13 cellular contexts compared by ENCODE assay signal in genomic region chr13:25902946-25903345, GRCh38.
A peak's percentile ranks its signal among the peaks of the same experiment; 100 is the strongest.
DNase-seq lines count a peak whose midpoint lies in the region; ATAC-seq and TF ChIP-seq lines count a peak whose summit lies in the region.
"Had no signal": no experiment of that assay in that cellular context is flagged by ENCODE, and none has a peak within 500 bp of the region (broad histone marks: within the 10 kb centered on the region; RNA-seq: fewer than 3 reads in every experiment).

No MANE protein-coding gene starts in this region.

- no peaks in the 10 kb centered on the region for H3K36me3 ChIP-seq in MM.1S (replicated peaks; ENCODE audit: insufficient read depth, low read length)
- H3K36me3 ChIP-seq: pancreas, thyroid gland had no signal

- H3K4me3 ChIP-seq in MM.1S (ENCODE audit: low read length), result peak overlapping the region; percentile 33
- H3K4me3 ChIP-seq: pancreas, thyroid gland had no signal

- no peaks in the 10 kb centered on the region for H3K27me3 Mint-ChIP-seq in CD4-positive, alpha-beta T cell
- peaks cover 2% of the 10 kb centered on the region; the same call in 1 of the 2 replicates for H3K27me3 Mint-ChIP-seq in HFFc6 (ENCODE audit: insufficient read depth)

- H3K27ac Mint-ChIP-seq in CD4-positive, alpha-beta T cell, result no peak overlapping the region
- no peak overlapping the region for H3K27ac Mint-ChIP-seq in HFFc6
- H3K27ac Mint-ChIP-seq: activated B cell treated with CpG ODN at 0.5 μM for 24 hours had no signal

- no peaks in the 10 kb centered on the region for H3K27me3 ChIP-seq in CD4-positive, alpha-beta T cell (ENCODE audit: control insufficient read depth, insufficient read depth, low read length)
- H3K27me3 ChIP-seq in MM.1S (replicated peaks; ENCODE audit: insufficient read depth, low read length) (no peaks in the 10 kb centered on the region), foreskin keratinocyte (no peaks in the 10 kb centered on the region)
- H3K27me3 ChIP-seq: pancreas, thyroid gland had no signal

- H4K20me1 ChIP-seq in MM.1S (ENCODE audit: insufficient read depth, low read length), result no peaks in the 10 kb centered on the region

- H2AFZ ChIP-seq in MM.1S (ENCODE audit: low read length), result peak overlapping the region; percentile 39; the same call in 1 of the 2 replicates

- POLR2A ChIA-PET in CD4-positive, alpha-beta T cell (lab: Charles Lee), result interaction anchor here (1.3 kb wide), 1 partner anchor 15 kb away, joined by 3 read pairs; no protein-coding TSS in a partner anchor

- H3K79me2 ChIP-seq in MM.1S (ENCODE audit: low read length), result no peaks in the 10 kb centered on the region

- H3K4me1 ChIP-seq in MM.1S (ENCODE audit: low read length) (peaks cover 15% of the 10 kb centered on the region), foreskin keratinocyte (peaks cover 15% of the 10 kb centered on the region)
- H3K4me1 ChIP-seq: pancreas had no signal

- peak overlapping the region; percentile 48 for H3K27ac ChIP-seq in CD4-positive, alpha-beta T cell (ENCODE audit: low read depth, low read length)
- H3K27ac ChIP-seq in MM.1S (ENCODE audit: low read length) (peak overlapping the region; percentile 56; the same call in 1 of the 2 replicates), foreskin keratinocyte (peak overlapping the region; percentile 46)
- H3K27ac ChIP-seq: pancreas, thyroid gland had no signal

- no peak for TF ChIP-seq CTCF in CD4-positive, alpha-beta T cell (IDR thresholded peaks at IDR 0.05)
- TF ChIP-seq CTCF in MM.1S (IDR thresholded peaks at IDR 0.05; ENCODE audit: low read length) (no peak), foreskin keratinocyte (conservative IDR thresholded peaks at IDR 0.05) (no peak), HFFc6 (IDR thresholded peaks at IDR 0.05) (no peak)

- no peaks in the 10 kb centered on the region for H3K9me3 Mint-ChIP-seq in CD4-positive, alpha-beta T cell
- H3K9me3 Mint-ChIP-seq in HFFc6, result peaks cover 21% of the 10 kb centered on the region
- H3K9me3 Mint-ChIP-seq: activated B cell treated with CpG ODN at 0.5 μM for 24 hours had no signal

- H3K9ac ChIP-seq in MM.1S (ENCODE audit: low read length), result no peak overlapping the region; the same call in 1 of the 2 replicates

- peak overlapping the region; percentile 69 for H3K4me2 ChIP-seq in MM.1S (ENCODE audit: low read depth, low read length)

- H3F3A ChIP-seq in MM.1S (ENCODE audit: insufficient read depth, low read length), result 0 out of 2 replicates have a peak, but pooled peaks cover 3% of the 10 kb centered on the region

- H3K9me3 ChIP-seq in CD4-positive, alpha-beta T cell (ENCODE audit: control insufficient read depth, low read length), result no peaks in the 10 kb centered on the region
- H3K9me3 ChIP-seq in MM.1S (replicated peaks; ENCODE audit: insufficient read depth, low read length), result no peaks in the 10 kb centered on the region
- H3K9me3 ChIP-seq: pancreas, thyroid gland had no signal

- no peak overlapping the region for H3K4me3 Mint-ChIP-seq in CD4-positive, alpha-beta T cell
- H3K4me3 Mint-ChIP-seq in HFFc6, result no peak overlapping the region
- H3K4me3 Mint-ChIP-seq: activated B cell treated with CpG ODN at 0.5 μM for 24 hours had no signal

- peaks cover 24% of the 10 kb centered on the region for H3K4me1 Mint-ChIP-seq in CD4-positive, alpha-beta T cell (ENCODE audit: low read depth)
- no peaks in the 10 kb centered on the region for H3K4me1 Mint-ChIP-seq in HFFc6 (ENCODE audit: low read depth)
- H3K4me1 Mint-ChIP-seq: activated B cell treated with CpG ODN at 0.5 μM for 24 hours had no signal

- DNase-seq in CD4-positive, alpha-beta T cell, result no peak
- peak; percentile 50 for DNase-seq in MM.1S
- peak; percentile 24 to 38 for DNase-seq in foreskin keratinocyte
- DNase-seq in HFFc6, result no peak
- no peak for DNase-seq in RKO (ENCODE audit: low spot score)
- DNase-seq: activated B cell treated with CpG ODN at 0.5 μM for 24 hours, COR-L47, NCI-H2171, pancreas had no signal

- H3K36me3 Mint-ChIP-seq in CD4-positive, alpha-beta T cell (ENCODE audit: low read depth), result no peaks in the 10 kb centered on the region
- H3K36me3 Mint-ChIP-seq in HFFc6 (ENCODE audit: low read depth), result peaks cover 2% of the 10 kb centered on the region; the same call in 1 of the 2 replicates

- CTCF ChIA-PET in CD4-positive, alpha-beta T cell (lab: Charles Lee), result no interaction called here

- no peaks in the 10 kb centered on the region for H3K9me2 ChIP-seq in MM.1S (replicated peaks; ENCODE audit: insufficient read depth, low read length)

- no peak for ATAC-seq in CD4-positive, alpha-beta T cell (ENCODE audit: poor library complexity)
- ATAC-seq in GM19324 (IDR thresholded peaks at IDR 0.05; ENCODE audit: low FRiP score, unreplicated experiment), result peak; percentile 52
- no peak for ATAC-seq in foreskin keratinocyte
- ATAC-seq in HG03045 (IDR thresholded peaks at IDR 0.05; ENCODE audit: unreplicated experiment), result no peak
- no peak for ATAC-seq in HG03354 (IDR thresholded peaks at IDR 0.05; ENCODE audit: poor library complexity, severe bottlenecking, unreplicated experiment)
- ATAC-seq: pancreas had no signal

- intact Hi-C loops in CD4-positive, alpha-beta T cell (cut with DNase I, micrococcal nuclease), result loop anchor here (2.0 to 10.0 kb wide), 4 partner anchors 28 to 112 kb away; no protein-coding TSS in a partner anchor

Comparison
In these comparisons a context has a peak if more than half of its experiments do, and no peak if none do; other contexts are left out.
1. DNase-seq: peak in MM.1S (single experiment) and foreskin keratinocyte (2 of 2); none in CD4-positive, alpha-beta T cell (0 of 10), HFFc6 (single experiment) and RKO (single experiment).
2. Peak in every context shown above with its lines, with median percentiles within 50 percentile points of each other: H3K27ac ChIP-seq.